In the genomic region with DNA sequence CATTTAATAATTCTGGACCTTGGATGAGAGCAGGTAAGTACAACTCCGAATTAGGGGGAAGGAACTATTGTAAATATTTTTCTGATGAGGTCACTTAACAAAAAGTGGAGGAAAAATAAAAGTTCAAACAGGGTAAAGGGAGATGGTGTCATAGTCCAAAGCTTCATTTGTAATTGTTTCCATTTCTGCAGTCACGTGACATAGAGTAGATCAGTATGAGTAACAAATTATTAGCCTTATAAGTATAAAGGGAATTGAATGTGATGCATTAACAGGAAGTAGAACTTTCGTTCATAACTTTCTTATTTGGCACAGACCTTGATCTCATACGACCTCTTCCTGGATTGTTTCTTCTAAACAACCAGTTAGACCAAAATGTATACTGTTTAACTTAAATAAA, we compare ENCODE assay signal across 25 cellular contexts.
"Had no signal": no experiment of that assay in that cellular context is flagged by ENCODE, and none has a peak within 500 bp of the region (broad histone marks: within the 10 kb centered on the region; RNA-seq: fewer than 3 reads in every experiment).

No MANE protein-coding gene starts in this region.

- H3K27ac ChIP-seq: colonic mucosa, esophagus muscularis mucosa, heart right ventricle, left lung, neural progenitor cell, prostate gland, right atrium auricular region, sigmoid colon, stomach, thyroid gland had no signal

- H2AFZ ChIP-seq: neural progenitor cell had no signal

- H3K4me3 Mint-ChIP-seq: dendritic cell treated with granulocyte-macrophage colony-stimulating factor and Interleukin-4, amounts not matched to agents 40 ng/mL and 50 ng/mL, for 4 days; endodermal cell; naive thymus-derived CD4-positive, alpha-beta T cell; nephron; neural progenitor cell; stimulated activated effector memory CD8-positive, alpha-beta T cell treated with anti-CD3 and anti-CD28 coated beads, Interleukin-12 subunit alpha, Interleukin-12 subunit beta, amount 100 ng/mL, for 72 hours had no signal

- FAIRE-seq: islet of Langerhans had no signal

- H3K4me1 ChIP-seq: colonic mucosa, esophagus muscularis mucosa, heart right ventricle, left lung, neural progenitor cell, prostate gland, right atrium auricular region, sigmoid colon, stomach, thyroid gland had no signal

- H3K9ac ChIP-seq: neural progenitor cell had no signal

- H3K27me3 Mint-ChIP-seq: dendritic cell treated with granulocyte-macrophage colony-stimulating factor and Interleukin-4, amounts not matched to agents 40 ng/mL and 50 ng/mL, for 4 days had no signal

- H3K9me3 ChIP-seq: colonic mucosa, esophagus muscularis mucosa, left lung, prostate gland, right atrium auricular region, stomach, thyroid gland had no signal

- H3K36me3 ChIP-seq: colonic mucosa, esophagus muscularis mucosa, heart right ventricle, left lung, neural progenitor cell, prostate gland, right atrium auricular region, sigmoid colon, stomach, thyroid gland had no signal

- H3K4me1 Mint-ChIP-seq: endodermal cell; naive thymus-derived CD4-positive, alpha-beta T cell; nephron; neural progenitor cell; stimulated activated effector memory CD8-positive, alpha-beta T cell treated with anti-CD3 and anti-CD28 coated beads, Interleukin-12 subunit alpha, Interleukin-12 subunit beta, amount 100 ng/mL, for 72 hours had no signal

- H3K36me3 Mint-ChIP-seq: naive thymus-derived CD4-positive, alpha-beta T cell; neural progenitor cell; stimulated activated effector memory CD8-positive, alpha-beta T cell treated with anti-CD3 and anti-CD28 coated beads, Interleukin-12 subunit alpha, Interleukin-12 subunit beta, amount 100 ng/mL, for 72 hours had no signal

- H3K4me3 ChIP-seq: colonic mucosa, esophagus muscularis mucosa, heart right ventricle, left lung, neural progenitor cell, prostate gland, right atrium auricular region, sigmoid colon, stomach, thyroid gland had no signal

- ATAC-seq: heart right ventricle; left cardiac atrium; left lung; naive thymus-derived CD4-positive, alpha-beta T cell; stimulated activated effector memory CD8-positive, alpha-beta T cell treated with anti-CD3 and anti-CD28 coated beads, Interleukin-12 subunit alpha, Interleukin-12 subunit beta, amount 100 ng/mL, for 72 hours had no signal

- H3K9me3 Mint-ChIP-seq: endodermal cell, nephron, neural progenitor cell had no signal

- H3K4me2 ChIP-seq: neural progenitor cell had no signal

- H3K27ac Mint-ChIP-seq: dendritic cell treated with granulocyte-macrophage colony-stimulating factor and Interleukin-4, amounts not matched to agents 40 ng/mL and 50 ng/mL, for 4 days; endodermal cell; naive thymus-derived CD4-positive, alpha-beta T cell; nephron; neural progenitor cell; stimulated activated effector memory CD8-positive, alpha-beta T cell treated with anti-CD3 and anti-CD28 coated beads, Interleukin-12 subunit alpha, Interleukin-12 subunit beta, amount 100 ng/mL, for 72 hours had no signal

- H3K27me3 ChIP-seq: colonic mucosa, esophagus muscularis mucosa, heart right ventricle, left lung, neural progenitor cell, right atrium auricular region, sigmoid colon, stomach, thyroid gland had no signal

- DNase-seq: colonic mucosa; effector CD8-positive, alpha-beta T cell; endodermal cell; foreskin melanocyte; glutamatergic neuron; heart right ventricle; hippocampal formation; left cardiac atrium; left lung; midbrain; naive thymus-derived CD4-positive, alpha-beta T cell; sigmoid colon; stimulated activated CD4-positive, alpha-beta T cell treated with anti-CD3 and anti-CD28 coated beads, Interleukin-2, amount 100 ng/mL, for 24 hours; stimulated activated CD4-positive, alpha-beta T cell treated with anti-CD3 and anti-CD28 coated beads, Interleukin-4, amount 100 ng/mL, for 24 hours; stimulated activated naive CD4-positive, alpha-beta T cell treated with Interleukin-2 at 50 U/mL for 16 hours; stomach; thyroid gland had no signal
